Comparison of ENCODE assay signal across 3 cellular contexts in the genomic region with DNA sequence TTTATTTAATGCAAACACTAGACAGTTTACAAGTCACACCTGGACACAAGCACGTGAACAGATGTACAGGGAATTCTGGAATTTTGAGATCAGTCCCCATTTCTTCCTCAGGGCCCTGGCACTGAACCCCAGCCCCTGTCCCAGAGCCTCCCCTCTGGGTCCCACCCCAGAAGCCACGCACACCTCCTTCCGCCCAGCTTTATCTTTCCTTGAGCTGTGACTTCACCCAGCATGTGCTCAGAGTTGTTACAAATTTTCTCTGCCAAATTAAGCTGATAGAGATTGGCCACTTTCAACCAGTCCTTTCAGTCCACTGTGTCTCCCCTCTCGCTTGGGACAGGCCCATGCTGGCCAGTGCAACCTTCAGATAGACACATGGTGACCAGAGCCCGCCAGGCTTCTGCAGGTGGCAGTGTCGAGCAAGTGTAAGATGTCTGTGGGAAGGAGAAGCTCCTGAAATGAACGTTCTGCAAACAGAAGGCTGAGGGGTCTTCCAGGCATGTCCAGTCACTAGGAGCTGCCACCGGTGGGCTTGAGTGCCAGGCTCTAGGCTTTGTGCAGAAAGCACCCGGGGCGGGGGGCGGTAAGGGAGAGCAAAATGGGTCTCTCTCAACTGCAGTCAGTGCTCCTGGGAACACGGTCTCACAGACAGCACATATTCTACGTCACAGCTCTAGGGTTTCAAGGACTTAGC.
TF ChIP-seq lines count a peak whose summit lies in the region.

No MANE protein-coding gene starts in this region.

TF ChIP-seq in HCT116, 20 proteins besides CTCF, POLR2A, EP300 and RAD21:
- TF ChIP-seq SP1 (IDR thresholded peaks at IDR 0.05; ENCODE audit: low read depth) (no peak), FOSL1 (IDR thresholded peaks at IDR 0.05; ENCODE audit: low read depth) (no peak), JUND (IDR thresholded peaks at IDR 0.05) (no peak), SIN3A (IDR thresholded peaks at IDR 0.05; ENCODE audit: low read depth) (no peak), ELF1 (IDR thresholded peaks at IDR 0.05; ENCODE audit: borderline replicate concordance, low read depth) (no peak)
TF ChIP-seq in HCT116: peak in this region for 0.

TF ChIP-seq in SK-N-SH, 30 proteins besides CTCF, POLR2A, EP300 and RAD21:
- no peak for TF ChIP-seq TEAD4 (IDR thresholded peaks at IDR 0.05; ENCODE audit: borderline replicate concordance, insufficient read depth)
- TF ChIP-seq POLR2AphosphoS5 (IDR thresholded peaks at IDR 0.05; ENCODE audit: low read depth, low read length), result no peak
- TF ChIP-seq RFX5 (IDR thresholded peaks at IDR 0.05; ENCODE audit: low read length), result no peak
- no peak for TF ChIP-seq ELF1 (IDR thresholded peaks at IDR 0.05)
- TF ChIP-seq, protein P1, sequence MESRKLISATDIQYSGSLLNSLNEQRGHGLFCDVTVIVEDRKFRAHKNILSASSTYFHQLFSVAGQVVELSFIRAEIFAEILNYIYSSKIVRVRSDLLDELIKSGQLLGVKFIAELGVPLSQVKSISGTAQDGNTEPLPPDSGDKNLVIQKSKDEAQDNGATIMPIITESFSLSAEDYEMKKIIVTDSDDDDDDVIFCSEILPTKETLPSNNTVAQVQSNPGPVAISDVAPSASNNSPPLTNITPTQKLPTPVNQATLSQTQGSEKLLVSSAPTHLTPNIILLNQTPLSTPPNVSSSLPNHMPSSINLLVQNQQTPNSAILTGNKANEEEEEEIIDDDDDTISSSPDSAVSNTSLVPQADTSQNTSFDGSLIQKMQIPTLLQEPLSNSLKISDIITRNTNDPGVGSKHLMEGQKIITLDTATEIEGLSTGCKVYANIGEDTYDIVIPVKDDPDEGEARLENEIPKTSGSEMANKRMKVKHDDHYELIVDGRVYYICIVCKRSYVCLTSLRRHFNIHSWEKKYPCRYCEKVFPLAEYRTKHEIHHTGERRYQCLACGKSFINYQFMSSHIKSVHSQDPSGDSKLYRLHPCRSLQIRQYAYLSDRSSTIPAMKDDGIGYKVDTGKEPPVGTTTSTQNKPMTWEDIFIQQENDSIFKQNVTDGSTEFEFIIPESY (IDR thresholded peaks at IDR 0.05; ENCODE audit: borderline replicate concordance, low read depth), result no peak
- no peak for TF ChIP-seq RCOR1 (IDR thresholded peaks at IDR 0.05; ENCODE audit: low read length)
- TF ChIP-seq TCF12 (IDR thresholded peaks at IDR 0.05), result no peak

TF ChIP-seq in GM12891, 5 proteins besides CTCF, POLR2A, EP300 and RAD21:
- TF ChIP-seq TAF1 (IDR thresholded peaks at IDR 0.05; ENCODE audit: low read depth, low read length) (no peak), POLR2AphosphoS5 (IDR thresholded peaks at IDR 0.05; ENCODE audit: low read depth, low read length) (no peak), PAX5 (IDR thresholded peaks at IDR 0.05; ENCODE audit: insufficient read depth, low read length, severe bottlenecking) (no peak), SPI1 (IDR thresholded peaks at IDR 0.05; ENCODE audit: low read depth, low read length) (no peak), POU2F2 (IDR thresholded peaks at IDR 0.05; ENCODE audit: low read depth, low read length) (no peak)
